19 cellular contexts compared by ENCODE assay signal in the genomic region with DNA sequence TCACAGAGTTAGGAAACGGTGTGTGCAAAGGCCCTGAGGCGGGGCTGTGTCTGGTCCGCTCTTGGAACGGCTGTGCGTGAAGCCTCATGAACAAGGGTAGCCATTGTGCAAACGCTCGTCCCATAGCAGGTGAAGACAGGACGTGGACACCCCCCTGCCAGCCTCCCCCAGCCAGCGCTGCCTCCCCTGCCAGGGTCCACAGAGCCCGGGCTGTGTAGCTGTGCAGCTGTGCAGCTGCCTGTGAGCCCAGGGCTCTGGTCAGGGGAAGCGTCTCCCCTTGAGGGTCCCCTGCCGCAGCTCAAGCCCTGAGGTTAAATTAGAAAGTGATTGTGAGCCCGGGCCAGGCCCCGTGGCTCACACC.
"Had no signal": no experiment of that assay in that cellular context is flagged by ENCODE, and none has a peak within 500 bp of the region (broad histone marks: within the 10 kb centered on the region; RNA-seq: fewer than 3 reads in every experiment).

No MANE protein-coding gene starts in this region.

- H3K27me3 ChIP-seq: gastrocnemius medialis, neutrophil, transverse colon had no signal

- H3K9ac ChIP-seq: parathyroid adenoma had no signal

- H3K9me3 ChIP-seq: gastrocnemius medialis, neutrophil, suprapubic skin, transverse colon had no signal

- H3K36me3 ChIP-seq: breast epithelium, gastrocnemius medialis, heart left ventricle, neutrophil, suprapubic skin, transverse colon had no signal

- H3K4me1 ChIP-seq: breast epithelium, gastrocnemius medialis, heart left ventricle, parathyroid adenoma, suprapubic skin, transverse colon had no signal

- H3K27ac ChIP-seq: breast epithelium, gastrocnemius medialis, heart left ventricle, neutrophil, parathyroid adenoma, suprapubic skin, transverse colon had no signal

- ATAC-seq: activated CD8-positive, alpha-beta T cell treated with anti-CD3 and anti-CD28 coated beads, Interleukin-2, amount 10 ng/mL, durations not matched to agents 7 days and 5 days; activated naive CD8-positive, alpha-beta T cell treated with anti-CD3 and anti-CD28 coated beads, Interleukin-2, amount 50 U/mL, for 24 hours; gastrocnemius medialis; heart left ventricle; natural killer cell had no signal

- DNase-seq: activated CD4-positive, alpha-beta T cell treated with anti-CD3 and anti-CD28 coated beads, Interleukin-2, amount 10 ng/mL, durations not matched to agents 7 days and 5 days; activated CD8-positive, alpha-beta T cell treated with anti-CD3 and anti-CD28 coated beads, Interleukin-2, amount 10 ng/mL, durations not matched to agents 7 days and 5 days; activated effector memory CD4-positive, alpha-beta T cell treated with Interleukin-2 at 50 U/mL for 16 hours; activated naive CD4-positive, alpha-beta T cell treated with anti-CD3 and anti-CD28 coated beads, Interleukin-2, amount 10 ng/mL, durations not matched to agents 7 days and 5 days; activated naive CD8-positive, alpha-beta T cell treated with anti-CD3 and anti-CD28 coated beads, Interleukin-2, amount 50 U/mL, for 24 hours; activated T-cell treated with anti-CD3 and anti-CD28 coated beads, Interleukin-2, amount 50 U/mL, for 48 hours; anterior cingulate cortex; cortex of kidney; gastrocnemius medialis; kidney glomerular epithelial cell; natural killer cell; stimulated activated naive CD4-positive, alpha-beta T cell treated with Interleukin-2 at 50 U/mL for 16 hours; T1000; transverse colon had no signal

- H3K79me2 ChIP-seq: parathyroid adenoma had no signal

- H3K4me3 ChIP-seq: breast epithelium, gastrocnemius medialis, heart left ventricle, suprapubic skin, transverse colon had no signal

- H2AFZ ChIP-seq: parathyroid adenoma had no signal
